In genomic region chr1:61356995-61357394, GRCh38 we compare ENCODE assay signal across 2 cellular contexts.
TF ChIP-seq lines count a peak whose summit lies in the region.

No MANE protein-coding gene starts in this region.

TF ChIP-seq in HepG2, 621 proteins besides CTCF, POLR2A, EP300 and RAD21:
- TF ChIP-seq DDIT3 (CRISPR knock-in tag; IDR thresholded peaks at IDR 0.05) (no peak), ZNF652 (CRISPR knock-in tag; IDR thresholded peaks at IDR 0.05; ENCODE audit: borderline replicate concordance, low read depth) (0 out of 2 replicates have a peak, but pooled peaks have one; percentile 16)

TF ChIP-seq in H1, 55 proteins besides CTCF, POLR2A, EP300 and RAD21:
- TF ChIP-seq ATF3 (IDR thresholded peaks at IDR 0.05; ENCODE audit: insufficient read depth, low read depth, low read length) (no peak), JUN (IDR thresholded peaks at IDR 0.05; ENCODE audit: low read depth, low read length) (no peak), CEBPB (IDR thresholded peaks at IDR 0.05; ENCODE audit: low read depth, low read length) (no peak), SIN3A (conservative IDR thresholded peaks at IDR 0.05 in 1 of 2, IDR thresholded peaks at IDR 0.05 in 1 of 2; ENCODE audit: low read depth in 1 of 2, low read length in 2 of 2) (no peak), TAF1 (IDR thresholded peaks at IDR 0.05; ENCODE audit: low read depth, low read length) (no peak), SIX5 (IDR thresholded peaks at IDR 0.05; ENCODE audit: low read depth, low read length) (no peak), YY1 (IDR thresholded peaks at IDR 0.05; ENCODE audit: low read depth, low read length) (no peak), RBBP5 (IDR thresholded peaks at IDR 0.05; ENCODE audit: borderline replicate concordance, low read depth, low read length) (no peak), FOSL1 (IDR thresholded peaks at IDR 0.05; ENCODE audit: insufficient read depth, low read depth, low read length) (no peak), CREB1 (IDR thresholded peaks at IDR 0.05) (no peak), HDAC6 (IDR thresholded peaks at IDR 0.05; ENCODE audit: low read depth, low read length) (no peak), PHF8 (conservative IDR thresholded peaks at IDR 0.05; ENCODE audit: low read depth, low read length) (no peak), SUZ12 (IDR thresholded peaks at IDR 0.05; ENCODE audit: low read length) (no peak)
